1 cellular context compared by ENCODE assay signal in genomic region chr17:38455288-38455915, GRCh38.
TF ChIP-seq lines count a peak whose summit lies in the region.

No MANE protein-coding gene starts in this region.

TF ChIP-seq in GM23338, 12 proteins besides CTCF, POLR2A, EP300 and RAD21:
- TF ChIP-seq ETS1 (IDR thresholded peaks at IDR 0.05): peak; percentile 61
- TF ChIP-seq POLR2AphosphoS5 (IDR thresholded peaks at IDR 0.05; ENCODE audit: low read depth): no peak
TF ChIP-seq in GM23338: peak in this region for 1.
